Comparison of ENCODE assay signal across 8 cellular contexts in the genomic region with DNA sequence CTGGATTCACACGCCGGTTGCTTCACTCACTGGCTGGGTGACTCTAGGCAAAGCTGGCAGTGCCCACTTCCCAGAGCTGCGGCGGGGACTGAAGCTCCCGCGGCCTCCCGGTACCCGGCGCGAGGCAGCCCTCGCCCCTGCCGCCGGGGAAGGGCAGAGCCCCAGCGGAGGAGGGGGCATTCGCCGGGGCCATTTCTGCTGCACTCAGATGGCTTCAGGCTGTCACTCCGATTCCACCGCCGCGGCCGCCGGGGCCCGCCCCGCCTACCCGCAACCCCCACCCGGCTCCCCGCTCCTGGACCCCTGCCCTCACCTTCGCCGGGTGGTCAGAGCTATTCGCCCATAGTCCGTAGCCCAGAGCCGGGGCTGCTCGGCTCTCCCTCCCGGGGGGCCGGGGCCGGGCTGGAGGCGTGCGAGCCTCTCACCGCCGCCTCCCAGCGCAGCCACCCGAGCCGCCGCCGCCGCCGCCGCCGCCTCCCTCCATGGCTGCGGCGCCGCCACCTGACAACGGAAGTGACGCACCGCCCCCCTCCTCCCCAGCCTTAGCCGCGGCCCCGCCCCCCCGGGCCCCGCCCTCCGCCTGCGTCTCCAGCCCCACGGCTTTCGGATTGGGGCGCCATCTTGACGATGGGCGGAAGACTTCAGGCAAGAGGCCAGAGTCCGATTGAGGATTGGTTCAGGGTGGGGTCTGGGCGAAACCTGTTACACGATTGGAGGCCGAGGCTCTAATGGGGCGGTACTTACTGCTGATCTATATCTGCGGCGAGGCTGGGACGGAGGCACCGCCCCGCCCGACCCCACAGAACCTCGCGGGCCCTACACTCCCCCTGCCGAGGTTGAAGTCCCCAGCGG. TPM values are rescaled to one million over a fixed set of nuclear protein-coding genes. Genes with fewer than 3 reads are reported as not detected.
DNase-seq lines count a peak whose midpoint lies in the region; ATAC-seq, FAIRE-seq and TF ChIP-seq lines count a peak whose summit lies in the region.

A gene with protein sequence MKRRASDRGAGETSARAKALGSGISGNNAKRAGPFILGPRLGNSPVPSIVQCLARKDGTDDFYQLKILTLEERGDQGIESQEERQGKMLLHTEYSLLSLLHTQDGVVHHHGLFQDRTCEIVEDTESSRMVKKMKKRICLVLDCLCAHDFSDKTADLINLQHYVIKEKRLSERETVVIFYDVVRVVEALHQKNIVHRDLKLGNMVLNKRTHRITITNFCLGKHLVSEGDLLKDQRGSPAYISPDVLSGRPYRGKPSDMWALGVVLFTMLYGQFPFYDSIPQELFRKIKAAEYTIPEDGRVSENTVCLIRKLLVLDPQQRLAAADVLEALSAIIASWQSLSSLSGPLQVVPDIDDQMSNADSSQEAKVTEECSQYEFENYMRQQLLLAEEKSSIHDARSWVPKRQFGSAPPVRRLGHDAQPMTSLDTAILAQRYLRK (minus strand): TSS at position 515 of the 852 bp plus-strand sequence. CDS start 24,592 bp downstream, outside the sequence.

- peak within 1 kb of the TSS; percentile 99 for H3K27ac Mint-ChIP-seq in T-helper 1 cell treated with Interleukin-12 subunit alpha and Interleukin-12 subunit beta and Interleukin-4 antibody, amounts not matched to agents 30 μg/mL and 1 μg/mL, for 36 hours

- H3K4me3 Mint-ChIP-seq in T-helper 1 cell treated with Interleukin-12 subunit alpha and Interleukin-12 subunit beta and Interleukin-4 antibody, amounts not matched to agents 30 μg/mL and 1 μg/mL, for 36 hours = peak within 1 kb of the TSS; percentile 82

- ATAC-seq in HG02870 (IDR thresholded peaks at IDR 0.05; ENCODE audit: unreplicated experiment) = peak; percentile 91
- ATAC-seq in left cardiac atrium = peak; percentile 91 to 92
- ATAC-seq in upper lobe of right lung = peak; percentile 93

- H3K4me3 ChIP-seq in upper lobe of right lung = peak within 1 kb of the TSS; percentile 94

- H3K9me3 ChIP-seq in upper lobe of right lung = no peaks in the 10 kb centered on the region

- peak; percentile 40 for FAIRE-seq in GM12891 (lab: Jason Lieb, UNC)

- no peaks in the 10 kb centered on the region for H3K9me3 Mint-ChIP-seq in T-helper 1 cell treated with Interleukin-12 subunit alpha and Interleukin-12 subunit beta and Interleukin-4 antibody, amounts not matched to agents 30 μg/mL and 1 μg/mL, for 36 hours

- peak within 1 kb of the TSS; percentile 99 for H3K27ac ChIP-seq in upper lobe of right lung

- H3K36me3 Mint-ChIP-seq in T-helper 1 cell treated with Interleukin-12 subunit alpha and Interleukin-12 subunit beta and Interleukin-4 antibody, amounts not matched to agents 30 μg/mL and 1 μg/mL, for 36 hours (ENCODE audit: low read depth) = peaks cover 24% of the 10 kb centered on the region

- DNase-seq in GM12891 (ENCODE audit: insufficient read length, low spot score) = peak; percentile 90
- peak; percentile 89 for DNase-seq in NCI-H146 treated with DMSO at 0.1 percent for 48 hours (lab: John Stamatoyannopoulos, UW; ENCODE audit: unreplicated experiment)
- peak; percentile 99 for DNase-seq in amniotic stem cell (lab: John Stamatoyannopoulos, UW)
- DNase-seq in left cardiac atrium = peak; percentile 98
- DNase-seq in posterior vena cava (ENCODE audit: low spot score) = peak; percentile 99
- peak; percentile 98 for DNase-seq in upper lobe of right lung

- TF ChIP-seq CTCF in upper lobe of right lung (IDR thresholded peaks at IDR 0.05) = no peak

- no peak for TF ChIP-seq POLR2A in GM12891 (IDR thresholded peaks at IDR 0.05; ENCODE audit: low read depth, low read length)

- peaks cover 7% of the 10 kb centered on the region for H3K36me3 ChIP-seq in upper lobe of right lung

- H3K27me3 ChIP-seq in upper lobe of right lung = no peaks in the 10 kb centered on the region

- intact Hi-C loops in left cardiac atrium (cut with DNase I) (no loop called here), posterior vena cava (cut with DNase I) (no loop called here), upper lobe of right lung (cut with DNase I) (no loop called here)

- peaks cover 43% of the 10 kb centered on the region for H3K4me1 Mint-ChIP-seq in T-helper 1 cell treated with Interleukin-12 subunit alpha and Interleukin-12 subunit beta and Interleukin-4 antibody, amounts not matched to agents 30 μg/mL and 1 μg/mL, for 36 hours (ENCODE audit: low read depth)

- peaks cover 52% of the 10 kb centered on the region for H3K4me1 ChIP-seq in upper lobe of right lung

- no peaks in the 10 kb centered on the region for H3K27me3 Mint-ChIP-seq in T-helper 1 cell treated with Interleukin-12 subunit alpha and Interleukin-12 subunit beta and Interleukin-4 antibody, amounts not matched to agents 30 μg/mL and 1 μg/mL, for 36 hours (ENCODE audit: low read depth)

TF ChIP-seq in GM12891, 5 proteins besides CTCF, POLR2A, EP300 and RAD21:
- TF ChIP-seq PAX5 (IDR thresholded peaks at IDR 0.05; ENCODE audit: insufficient read depth, low read length, severe bottlenecking) (no peak), SPI1 (IDR thresholded peaks at IDR 0.05; ENCODE audit: low read depth, low read length) (no peak), POLR2AphosphoS5 (IDR thresholded peaks at IDR 0.05; ENCODE audit: low read depth, low read length) (no peak), POU2F2 (IDR thresholded peaks at IDR 0.05; ENCODE audit: low read depth, low read length) (no peak), TAF1 (IDR thresholded peaks at IDR 0.05; ENCODE audit: low read depth, low read length) (no peak)

RNA-seq across cellular contexts. Expression of the gene that starts here (rescaled TPM):
- polyA plus RNA-seq in GM12891 (2012; ENCODE audit: low read depth, missing spikeins) = 19.9 TPM
- total RNA-seq in left cardiac atrium = 10 to 100 TPM; 69.2 to 77.8 TPM
- 10 to 100 TPM; 68.5 to 94.8 TPM for total RNA-seq in posterior vena cava
- total RNA-seq in upper lobe of right lung = 78.9 TPM

Comparison
In these comparisons a context has a peak if more than half of its experiments do, and no peak if none do; other contexts are left out.
1. Peak in every context shown above with its lines: DNase-seq, ATAC-seq, H3K4me3 ChIP-seq and H3K27ac ChIP-seq.